In genomic region chr9:129551393-129551973, GRCh38 we compare ENCODE assay signal across 16 cellular contexts.
A peak's percentile ranks its signal among the peaks of the same experiment; 100 is the strongest.
DNase-seq lines count a peak whose midpoint lies in the region; ATAC-seq, FAIRE-seq and TF ChIP-seq lines count a peak whose summit lies in the region.
"Had no signal": no experiment of that assay in that cellular context is flagged by ENCODE, and none has a peak within 500 bp of the region (broad histone marks: within the 10 kb centered on the region; RNA-seq: fewer than 3 reads in every experiment).

No MANE protein-coding gene starts in this region.

- H3K23me2 ChIP-seq in H1 (ENCODE audit: low read depth, low read length) = peaks cover 2% of the 10 kb centered on the region; the same call in 1 of the 2 replicates

- H2BK120ac ChIP-seq in H1 (replicated peaks; ENCODE audit: low read depth, low read length) = no peak overlapping the region

- H4K91ac ChIP-seq in H1 (replicated peaks; ENCODE audit: insufficient read length, low read length) = no peak overlapping the region

- ATAC-seq in HepG2 = no peak
- ATAC-seq in right lobe of liver = no peak
- ATAC-seq in HG03460 (IDR thresholded peaks at IDR 0.05; ENCODE audit: unreplicated experiment) = no peak

- H4K20me1 ChIP-seq in HepG2 (ENCODE audit: insufficient read depth, low read length) (no peaks in the 10 kb centered on the region), H1 (replicated peaks in 1 of 2; ENCODE audit: control insufficient read depth in 1 of 2, insufficient read depth in 2 of 2, low read length in 2 of 2) (no peaks in the 10 kb centered on the region)

- peaks cover 26% of the 10 kb centered on the region for H3K4me1 Mint-ChIP-seq in osteocyte (ENCODE audit: unreplicated experiment)
- peaks cover 0 to 11% (median 2%) of the 10 kb centered on the region in 4 donors for H3K4me1 Mint-ChIP-seq in CD4-positive, alpha-beta memory T cell

- H3K4me3 ChIP-seq in HepG2 (replicated peaks in 1 of 3; ENCODE audit: insufficient read depth in 1 of 3, low read depth in 2 of 3, low read length in 3 of 3) (no peak overlapping the region), right lobe of liver (no peak overlapping the region), H1 (ENCODE audit: extremely low read depth in 1 of 4, insufficient read depth in 2 of 4, low read depth in 3 of 4, low read length in 4 of 4) (no peak overlapping the region)
- no peak overlapping the region for H3K4me3 ChIP-seq in CD4-positive, alpha-beta memory T cell (ENCODE audit: low read length in 2 of 2)

- no peaks in the 10 kb centered on the region for H3K9me3 ChIP-seq in HepG2 (ENCODE audit: low read length)
- H3K9me3 ChIP-seq in right lobe of liver = no peaks in the 10 kb centered on the region
- no peaks in the 10 kb centered on the region for H3K9me3 ChIP-seq in H1 (ENCODE audit: insufficient read depth in 2 of 2, low read depth in 1 of 2, low read length in 1 of 2)
- H3K9me3 ChIP-seq in CD4-positive, alpha-beta memory T cell (ENCODE audit: control insufficient read depth in 1 of 2, low read length in 2 of 2) = no peaks in the 10 kb centered on the region

- no peaks in the 10 kb centered on the region for H3K79me2 ChIP-seq in HepG2 (ENCODE audit: insufficient read depth, low read length)
- H3K79me2 ChIP-seq in H1 (ENCODE audit: control insufficient read depth in 1 of 2, insufficient read depth in 2 of 2, low read length in 2 of 2) = no peaks in the 10 kb centered on the region

- POLR2A ChIA-PET in HepG2 (lab: Yijun Ruan, JAX) (interaction anchor here (1.0 to 1.6 kb wide), 2 partner anchors 19 to 373 kb away, joined by 3 to 4 read pairs; partner anchors contain the start of gene IER5L), H1 (lab: Charles Lee; ENCODE audit: partially characterized antibody) (interaction anchor here (0.6 to 0.8 kb wide), 2 partner anchors 13 to 275 kb away, joined by 3 to 4 read pairs; no protein-coding TSS in a partner anchor)
- POLR2A ChIA-PET in CD4-positive, alpha-beta memory T cell (lab: Charles Lee; ENCODE audit: partially characterized antibody) = interaction anchor here (0.7 kb wide), 1 partner anchor 91 kb away, joined by 3 read pairs; no protein-coding TSS in a partner anchor

- peak overlapping the region; percentile 0; the same call in 1 of the 2 replicates for H3K4me2 ChIP-seq in HepG2 (ENCODE audit: low read depth, low read length)
- no peak overlapping the region for H3K4me2 ChIP-seq in H1 (ENCODE audit: insufficient read depth in 1 of 2, low read depth in 2 of 2, low read length in 2 of 2)

- no peak for TF ChIP-seq POLR2A in HepG2 (IDR thresholded peaks at IDR 0.05; ENCODE audit: insufficient read depth in 1 of 2, low read depth in 2 of 2, low read length in 2 of 2)
- no peak for TF ChIP-seq POLR2A in right lobe of liver (IDR thresholded peaks at IDR 0.05)
- TF ChIP-seq POLR2A in H1 (IDR thresholded peaks at IDR 0.05; ENCODE audit: control extremely low read depth in 1 of 2, low read depth in 2 of 2, low read length in 2 of 2) = no peak

- no peak overlapping the region for H4K5ac ChIP-seq in H1 (ENCODE audit: insufficient read length, low read depth, low read length)

- TF ChIP-seq RAD21 in HepG2 (CRISPR knock-in tag; IDR thresholded peaks at IDR 0.05) = no peak
- no peak for TF ChIP-seq RAD21 in H1 (IDR thresholded peaks at IDR 0.05 in 1 of 2, conservative IDR thresholded peaks at IDR 0.05 in 1 of 2; ENCODE audit: low read depth in 2 of 2, low read length in 2 of 2)

- no peak for DNase-seq in HepG2 (ENCODE audit: low spot score)
- DNase-seq in right lobe of liver = no peak
- no peak for DNase-seq in H1 (ENCODE audit: low read depth in 1 of 2, low spot score in 2 of 2)
- no peak for DNase-seq in osteocyte (ENCODE audit: extremely low spot score, unreplicated experiment)
- no peak for DNase-seq in Kasumi-1 (lab: John Stamatoyannopoulos, UW)
- DNase-seq in CD4-positive, alpha-beta memory T cell = no peak
- no peak for DNase-seq in activated CD4-positive, alpha-beta T cell treated with anti-CD3 and anti-CD28 coated beads for 4 hours
- DNase-seq: C1 segment of cervical spinal cord, DMS 273 treated with DMSO at 0.1 percent for 48 hours, NCI-H1436, NCI-H2029, NCI-H2171 treated with DMSO at 0.1 percent for 48 hours, NCI-H446 treated with DMSO at 0.1 percent for 48 hours, OCI-M1 had no signal

- no peak overlapping the region for H2BK20ac ChIP-seq in H1 (ENCODE audit: low read length)

- H4K8ac ChIP-seq in H1 (ENCODE audit: extremely low read depth, insufficient read depth, low read length) = no peak overlapping the region

- no peak overlapping the region for H3K56ac ChIP-seq in H1 (replicated peaks; ENCODE audit: insufficient read length, low read depth, low read length)

- no peaks in the 10 kb centered on the region for H3K36me3 Mint-ChIP-seq in osteocyte (ENCODE audit: unreplicated experiment)
- H3K36me3 Mint-ChIP-seq in CD4-positive, alpha-beta memory T cell = no peaks in the 10 kb centered on the region

- H3K36me3 ChIP-seq in HepG2 (replicated peaks in 1 of 2; ENCODE audit: control insufficient read depth in 1 of 2, insufficient read depth in 2 of 2, low read length in 2 of 2) = no peaks in the 10 kb centered on the region
- no peaks in the 10 kb centered on the region for H3K36me3 ChIP-seq in right lobe of liver
- H3K36me3 ChIP-seq in H1 (ENCODE audit: control insufficient read depth in 2 of 4, insufficient read depth in 4 of 4, low read length in 3 of 4) = no peaks in the 10 kb centered on the region
- H3K36me3 ChIP-seq in CD4-positive, alpha-beta memory T cell (ENCODE audit: insufficient read depth, low read length) = no peaks in the 10 kb centered on the region

- TF ChIP-seq EP300 in HepG2 (IDR thresholded peaks at IDR 0.05; ENCODE audit: low read depth in 2 of 2, low read length in 2 of 2) (no peak), HepG2 (CRISPR knock-in tag; IDR thresholded peaks at IDR 0.05; ENCODE audit: borderline replicate concordance) (no peak), H1 (IDR thresholded peaks at IDR 0.05; ENCODE audit: borderline replicate concordance in 1 of 2, low read depth in 2 of 2, low read length in 2 of 2) (no peak)

- no peak overlapping the region for H2BK5ac ChIP-seq in H1 (ENCODE audit: low read depth, low read length)

- no peak overlapping the region for H3K4ac ChIP-seq in H1 (replicated peaks; ENCODE audit: insufficient read length, low read depth, low read length)

- H3K14ac ChIP-seq in H1 (ENCODE audit: insufficient read length) = no peak overlapping the region

- H3K23ac ChIP-seq in H1 (ENCODE audit: insufficient read length) = no peak overlapping the region

- H3K4me3 Mint-ChIP-seq in osteocyte (ENCODE audit: unreplicated experiment) = no peak overlapping the region
- H3K4me3 Mint-ChIP-seq in CD4-positive, alpha-beta memory T cell = peak overlapping the region in 3 of 8 donors; percentile 13 to 31 (median 23)

- CTCF ChIA-PET in HepG2 (lab: Yijun Ruan, JAX; ENCODE audit: low intra/inter-chr PET ratio, low total read pairs) = no interaction called here
- CTCF ChIA-PET in H1 (lab: Charles Lee; ENCODE audit: partially characterized antibody) = interaction anchor here (0.6 to 2.8 kb wide), 8 partner anchors 10 to 420 kb away, joined by 3 to 11 read pairs (median 5); no protein-coding TSS in a partner anchor
- CTCF ChIA-PET in CD4-positive, alpha-beta memory T cell (lab: Charles Lee; ENCODE audit: partially characterized antibody) = no interaction called here

- 0 out of 2 replicates have a peak overlapping the region, but pooled peaks have one; percentile 16 for H3K9ac ChIP-seq in HepG2 (ENCODE audit: insufficient read depth, low read depth, low read length)
- no peak overlapping the region for H3K9ac ChIP-seq in H1 (replicated peaks in 1 of 4; ENCODE audit: extremely low read depth in 1 of 4, low read depth in 3 of 4, low read length in 3 of 4)

- no peaks in the 10 kb centered on the region for H3K27me3 Mint-ChIP-seq in osteocyte (ENCODE audit: unreplicated experiment)
- H3K27me3 Mint-ChIP-seq in CD4-positive, alpha-beta memory T cell = peaks cover 18 to 19% of the 10 kb centered on the region in 2 donors

- H2AFZ ChIP-seq in HepG2 (ENCODE audit: low read length) = no peak overlapping the region
- no peak overlapping the region for H2AFZ ChIP-seq in H1 (ENCODE audit: low read length)

- 0 out of 2 replicates have a peak overlapping the region, but pooled peaks have one; percentile 75 for H2AK5ac ChIP-seq in H1 (ENCODE audit: low read depth, low read length)

- TF ChIP-seq CTCF in HepG2 (CRISPR knock-in tag; IDR thresholded peaks at IDR 0.05) (no peak), right lobe of liver (IDR thresholded peaks at IDR 0.05) (no peak), H1 (IDR thresholded peaks at IDR 0.05; ENCODE audit: control extremely low read depth in 1 of 3, insufficient read depth in 1 of 3, low read depth in 1 of 3, low read length in 3 of 3) (no peak), osteocyte (IDR thresholded peaks at IDR 0.05) (no peak)

- H3K18ac ChIP-seq in H1 (ENCODE audit: extremely low read depth, low read length) = no peak overlapping the region

- FAIRE-seq in HepG2 (lab: Jason Lieb, UNC) (no peak), H1 (lab: Jason Lieb, UNC) (no peak)
- FAIRE-seq: A204.1 had no signal

- H3K4me1 ChIP-seq in HepG2 (ENCODE audit: insufficient read depth, low read length) (peaks cover 79% of the 10 kb centered on the region), right lobe of liver (peaks cover 0 to 27% (median 4%) of the 10 kb centered on the region in 4 donors), H1 (replicated peaks in 1 of 4; ENCODE audit: control insufficient read depth in 3 of 4, insufficient read depth in 4 of 4, low read length in 3 of 4) (peaks cover 2 to 16% (median 11%) of the 10 kb centered on the region in 4 experiments)
- peaks cover 3% of the 10 kb centered on the region for H3K4me1 ChIP-seq in CD4-positive, alpha-beta memory T cell (ENCODE audit: insufficient read depth, low read length)

- H3K9me3 Mint-ChIP-seq in osteocyte (ENCODE audit: unreplicated experiment) = no peaks in the 10 kb centered on the region
- H3K9me3 Mint-ChIP-seq in CD4-positive, alpha-beta memory T cell = no peaks in the 10 kb centered on the region

- no peaks in the 10 kb centered on the region for H3K27me3 ChIP-seq in HepG2 (ENCODE audit: control insufficient read depth in 1 of 2, insufficient read depth in 2 of 2, low read length in 2 of 2)
- no peaks in the 10 kb centered on the region for H3K27me3 ChIP-seq in right lobe of liver
- peaks cover 2 to 29% (median 18%) of the 10 kb centered on the region in 4 experiments for H3K27me3 ChIP-seq in H1 (replicated peaks in 1 of 4; ENCODE audit: control insufficient read depth in 3 of 4, extremely low read depth in 1 of 4, insufficient read depth in 3 of 4, low read length in 3 of 4)
- peaks cover 10% of the 10 kb centered on the region for H3K27me3 ChIP-seq in CD4-positive, alpha-beta memory T cell (ENCODE audit: insufficient read depth, low read length)

- intact Hi-C loops in HepG2 (cut with micrococcal nuclease; ENCODE audit: unreplicated experiment) = no loop called here
- intact Hi-C loops in right lobe of liver (cut with DNase I) = loop anchor here (10.0 kb wide), 2 partner anchors 47 to 227 kb away; no protein-coding TSS in a partner anchor
- intact Hi-C loops in CD4-positive, alpha-beta memory T cell (cut with micrococcal nuclease) = no loop called here

- peak overlapping the region; percentile 35; the same call in 1 of the 2 replicates for H2BK12ac ChIP-seq in H1 (ENCODE audit: low read depth, low read length)

- peak overlapping the region; percentile 10 for H3K27ac Mint-ChIP-seq in osteocyte (ENCODE audit: unreplicated experiment)
- no peak overlapping the region for H3K27ac Mint-ChIP-seq in CD4-positive, alpha-beta memory T cell

- BruUV-seq in HepG2 (replicated peaks; lab: Mats Ljungman, UMichigan) = no TSS peak

- H3K27ac ChIP-seq in HepG2 (ENCODE audit: extremely low read length, insufficient read depth, low read length) = peak overlapping the region; percentile 16
- H3K27ac ChIP-seq in right lobe of liver = peak overlapping the region in 1 of 3 donors; percentile 13
- no peak overlapping the region for H3K27ac ChIP-seq in H1 (ENCODE audit: low read depth, low read length)
- no peak overlapping the region for H3K27ac ChIP-seq in CD4-positive, alpha-beta memory T cell (ENCODE audit: low read depth, low read length)

- no peaks in the 10 kb centered on the region for H3K79me1 ChIP-seq in H1 (ENCODE audit: low read depth, low read length)

- 0 out of 2 replicates have a peak overlapping the region, but pooled peaks have one; percentile 77 for H2BK15ac ChIP-seq in H1 (ENCODE audit: low read length)

- 77% methylated on average over 1 of the region's 3 CpGs for WGBS in HepG2 (ENCODE audit: low lambda C conversion rate)
- no CpG with 5 or more reads among the region's 3 CpGs for WGBS in right lobe of liver (ENCODE audit: insufficient coverage, low coverage, low lambda C conversion rate, missing lambda C conversion rate)
- WGBS in H1 (ENCODE audit: extremely low coverage in 1 of 2, insufficient coverage in 1 of 2, insufficient read length in 1 of 2, insufficient replicate concordance in 2 of 2, low coverage in 1 of 2, low lambda C conversion rate in 2 of 2, missing lambda C conversion rate in 1 of 2), 2 experiments = 79% methylated on average over 3 of the region's 3 CpGs; no CpG with 5 or more reads in 1 of the 2 experiments

- in situ Hi-C loops in HepG2 (cut with HindIII; ENCODE audit: extremely low pct_ligation_motif_present, low pct_unique_long_range_greater_than_20kb) = no loop called here

Comparison
In these comparisons a context has a peak if more than half of its experiments do, and no peak if none do; other contexts are left out.
1. intact Hi-C loops: an anchor here in right lobe of liver (10.0 kb wide); none called in HepG2 and CD4-positive, alpha-beta memory T cell.